Comparison of ENCODE assay signal across 16 cellular contexts in genomic region chr9:105216440-105217178, GRCh38. TPM values are rescaled to one million over a fixed set of nuclear protein-coding genes. Genes with fewer than 3 reads are reported as not detected.
DNase-seq lines count a peak whose midpoint lies in the region; ATAC-seq, FAIRE-seq and TF ChIP-seq lines count a peak whose summit lies in the region.
"Had no signal": no experiment of that assay in that cellular context is flagged by ENCODE, and none has a peak within 500 bp of the region (broad histone marks: within the 10 kb centered on the region; RNA-seq: fewer than 3 reads in every experiment).

No MANE protein-coding gene starts in this region.

- no peak overlapping the region for H3K27ac ChIP-seq in small intestine (ENCODE audit: low read depth in 1 of 2, low read length in 1 of 2)
- H3K27ac ChIP-seq: PC-9, tibial nerve had no signal

- H3K36me3 ChIP-seq in Loucy (ENCODE audit: insufficient read depth, low read length) (no peaks in the 10 kb centered on the region), small intestine (ENCODE audit: control insufficient read depth in 2 of 2, insufficient read depth in 2 of 2, low read length in 2 of 2) (no peaks in the 10 kb centered on the region)
- H3K36me3 ChIP-seq: tibial nerve had no signal

- H3K4me2 ChIP-seq in Loucy (ENCODE audit: low read depth, low read length, poor library complexity, severe bottlenecking): no peak overlapping the region
- H3K4me2 ChIP-seq: PC-9 had no signal

- no peaks in the 10 kb centered on the region for H3K9me2 ChIP-seq in Loucy (replicated peaks; ENCODE audit: low read depth, low read length)

- H3K9me3 ChIP-seq in Loucy (ENCODE audit: insufficient read depth, low read depth, low read length) (no peaks in the 10 kb centered on the region), small intestine (ENCODE audit: control insufficient read depth, low read depth) (no peaks in the 10 kb centered on the region)
- H3K9me3 ChIP-seq: Caco-2, tibial nerve had no signal

- whole genome bisulfite sequencing in small intestine, 3 donors: 10 to 44% (median 18%) methylated on average over 4 of the region's 4 CpGs

- H3K79me2 ChIP-seq in Loucy (ENCODE audit: insufficient read depth, low read length): no peaks in the 10 kb centered on the region

- H3K4me3 ChIP-seq in Loucy (ENCODE audit: low read length, poor library complexity, severe bottlenecking): no peak overlapping the region
- H3K4me3 ChIP-seq in small intestine (ENCODE audit: low read depth in 1 of 2, low read length in 2 of 2): no peak overlapping the region
- H3K4me3 ChIP-seq: PC-9, skin epidermis, tibial nerve had no signal

- no peaks in the 10 kb centered on the region for H4K20me1 ChIP-seq in Loucy (ENCODE audit: insufficient read depth, low read length, poor library complexity, severe bottlenecking)

- no peak overlapping the region for H3K9ac ChIP-seq in Loucy (ENCODE audit: low read depth, low read length, poor library complexity, severe bottlenecking)

- no peak for ATAC-seq in GM18907 (IDR thresholded peaks at IDR 0.05; ENCODE audit: unreplicated experiment)
- ATAC-seq: naive thymus-derived CD8-positive, alpha-beta T cell had no signal

- DNase-seq in amniotic epithelial cell (ENCODE audit: low read depth) (peak; percentile 47), inferior parietal cortex (ENCODE audit: extremely low spot score) (peak; percentile 37), small intestine (peak; percentile 87), dedifferentiated amniotic fluid mesenchymal stem cell (ENCODE audit: extremely low spot score) (no peak), hepatic stellate cell (ENCODE audit: low spot score) (no peak)
- DNase-seq: activated CD4-positive, alpha-beta T cell treated with anti-CD3 and anti-CD28 coated beads, Interleukin-2, amount 50 U/mL, for 48 hours; activated gamma-delta T cell treated with Interleukin-2 at 50 U/mL for 16 hours; Caco-2; islet precursor cell; KG1; naive thymus-derived CD8-positive, alpha-beta T cell; PC-9 had no signal

- H2AFZ ChIP-seq in Loucy (ENCODE audit: low read length): 0 out of 2 replicates have a peak overlapping the region, but pooled peaks have one; percentile 23
- H2AFZ ChIP-seq: PC-9 had no signal

- TF ChIP-seq CTCF in Loucy (conservative IDR thresholded peaks at IDR 0.05; ENCODE audit: low read length): no peak

- H3K27me3 ChIP-seq in Loucy (ENCODE audit: insufficient read depth, low read length, poor library complexity, severe bottlenecking): no peaks in the 10 kb centered on the region
- no peaks in the 10 kb centered on the region for H3K27me3 ChIP-seq in small intestine (ENCODE audit: control insufficient read depth in 2 of 2, insufficient read depth in 2 of 2, low read length in 2 of 2)
- H3K27me3 ChIP-seq: tibial nerve had no signal

- H3K4me1 ChIP-seq in Loucy (ENCODE audit: insufficient read depth, low read length, poor library complexity, severe bottlenecking) (no peaks in the 10 kb centered on the region), small intestine (ENCODE audit: control insufficient read depth in 2 of 2, insufficient read depth in 1 of 2, low read depth in 1 of 2, low read length in 1 of 2) (no peaks in the 10 kb centered on the region)
- H3K4me1 ChIP-seq: Caco-2 had no signal

- no peak for FAIRE-seq in small intestine (lab: Jason Lieb, UNC)

- H3F3A ChIP-seq in Loucy (ENCODE audit: low read depth): no peaks in the 10 kb centered on the region

RNA-seq across cellular contexts. Expression of gene SLC44A1, which starts 27.8 kb away (rescaled TPM):
- 10 to 100 TPM in 2 of 3 donors, 1 to 10 TPM in 1; 7.8 to 21.8 (median 10.3) TPM for polyA plus RNA-seq in small intestine

Comparison
In these comparisons a context has a peak if more than half of its experiments do, and no peak if none do; other contexts are left out.
1. DNase-seq: peak in amniotic epithelial cell (single experiment), inferior parietal cortex (single experiment) and small intestine (single experiment); none in dedifferentiated amniotic fluid mesenchymal stem cell (single experiment) and hepatic stellate cell (single experiment).